ENCODE assay signal across 15 cellular contexts in genomic region chr3:181561605-181562031, GRCh38.
A peak's percentile ranks its signal among the peaks of the same experiment; 100 is the strongest.
DNase-seq lines count a peak whose midpoint lies in the region; ATAC-seq and TF ChIP-seq lines count a peak whose summit lies in the region.
"Had no signal": no experiment of that assay in that cellular context is flagged by ENCODE, and none has a peak within 500 bp of the region (broad histone marks: within the 10 kb centered on the region; RNA-seq: fewer than 3 reads in every experiment).

No MANE protein-coding gene starts in this region.

- ATAC-seq in SK-N-SH treated with all-trans-retinoic acid at 6 μM for 48 hours, result no peak
- no peak for ATAC-seq in PC-3

- no peaks in the 10 kb centered on the region for H3K27me3 ChIP-seq in SK-N-SH (ENCODE audit: insufficient read depth)
- H3K27me3 ChIP-seq in dorsolateral prefrontal cortex, result no peaks in the 10 kb centered on the region
- H3K27me3 ChIP-seq in PC-3 (ENCODE audit: low read length), result peaks cover 33% of the 10 kb centered on the region
- H3K27me3 ChIP-seq: SJSA1 had no signal

- POLR2A ChIA-PET in SK-N-SH (lab: Yijun Ruan, JAX) (no interaction called here), PC-3 (lab: Charles Lee; ENCODE audit: unreplicated experiment) (no interaction called here)
- POLR2A ChIA-PET in activated CD4-positive, alpha-beta memory T cell treated with anti-CD3 and anti-CD28 coated beads for 36 hours (lab: Charles Lee), result no interaction called here

- no peak overlapping the region for H3K4me3 ChIP-seq in SK-N-SH (ENCODE audit: low read depth in 2 of 2, low read length in 1 of 2)
- H3K4me3 ChIP-seq in dorsolateral prefrontal cortex, result peak overlapping the region in 35 of 59 donors; percentile 0 to 47 (median 20)
- H3K4me3 ChIP-seq in PC-3 (ENCODE audit: low read length), result no peak overlapping the region
- H3K4me3 ChIP-seq: SJSA1 had no signal

- H3K9me2 ChIP-seq in SK-N-SH (no peaks in the 10 kb centered on the region), PC-3 (replicated peaks; ENCODE audit: low read length) (no peaks in the 10 kb centered on the region)

- no peak overlapping the region; a peak in 1 of 4 replicates for H3K27ac ChIP-seq in SK-N-SH (ENCODE audit: low read depth in 2 of 2, low read length in 1 of 2)
- H3K27ac ChIP-seq in dorsolateral prefrontal cortex, result peak overlapping the region in 54 of 59 donors; percentile 1 to 92 (median 70)
- H3K27ac ChIP-seq in temporal lobe (ENCODE audit: low read depth, low read length), result peak overlapping the region; percentile 22
- no peak overlapping the region for H3K27ac ChIP-seq in PC-3 (ENCODE audit: low read length)
- H3K27ac ChIP-seq: SJSA1 had no signal

- H3K36me3 Mint-ChIP-seq in activated CD4-positive, alpha-beta memory T cell treated with anti-CD3 and anti-CD28 coated beads for 36 hours, result no peaks in the 10 kb centered on the region

- H3K9ac ChIP-seq in SK-N-SH (no peak overlapping the region), PC-3 (ENCODE audit: low read length) (no peak overlapping the region)

- H3K4me2 ChIP-seq in SK-N-SH, result no peak overlapping the region
- H3K4me2 ChIP-seq in PC-3 (ENCODE audit: low read length), result no peak overlapping the region

- H3K27me3 Mint-ChIP-seq in activated CD4-positive, alpha-beta memory T cell treated with anti-CD3 and anti-CD28 coated beads for 36 hours, result no peaks in the 10 kb centered on the region

- intact Hi-C loops in dorsolateral prefrontal cortex (cut with DNase I), result loop anchor here (2.0 to 10.0 kb wide), 3 partner anchors 53 to 234 kb away; no protein-coding TSS in a partner anchor
- intact Hi-C loops in activated CD4-positive, alpha-beta memory T cell treated with anti-CD3 and anti-CD28 coated beads for 36 hours (cut with micrococcal nuclease), result no loop called here
- intact Hi-C loops in PC-3 (cut with micrococcal nuclease), result loop anchor here (10.0 kb wide), 1 partner anchor 143 kb away; no protein-coding TSS in a partner anchor

- 16% methylated on average over 4 of the region's 4 CpGs for WGBS in SK-N-SH (ENCODE audit: low lambda C conversion rate)

- peak; percentile 24 for DNase-seq in SK-N-SH
- DNase-seq in NCI-H748 treated with DMSO at 0.1 percent for 48 hours (lab: John Stamatoyannopoulos, UW), result peak; percentile 37
- no peak for DNase-seq in dorsolateral prefrontal cortex
- DNase-seq in HUDEP-2 (lab: John Stamatoyannopoulos, UW; ENCODE audit: unreplicated experiment in 76 of 76), result no peak
- no peak for DNase-seq in activated CD4-positive, alpha-beta memory T cell treated with anti-CD3 and anti-CD28 coated beads for 36 hours
- DNase-seq in PC-3, result no peak
- DNase-seq: Calu3, DMS79 treated with DMSO at 0.1 percent for 48 hours, HCEC 1CT, NCI-H446, OCI-M1, T-helper 1 cell had no signal

- no peak overlapping the region for H3K4me3 Mint-ChIP-seq in activated CD4-positive, alpha-beta memory T cell treated with anti-CD3 and anti-CD28 coated beads for 36 hours

- H3K79me2 ChIP-seq in SK-N-SH (ENCODE audit: insufficient read depth), result no peaks in the 10 kb centered on the region
- H3K79me2 ChIP-seq in PC-3 (ENCODE audit: low read length), result no peaks in the 10 kb centered on the region

- H2AFZ ChIP-seq in SK-N-SH (ENCODE audit: low read depth) (no peak overlapping the region), PC-3 (ENCODE audit: low read length) (no peak overlapping the region)

- peaks cover 24% of the 10 kb centered on the region for H3K9me3 Mint-ChIP-seq in activated CD4-positive, alpha-beta memory T cell treated with anti-CD3 and anti-CD28 coated beads for 36 hours

- H3K36me3 ChIP-seq in SK-N-SH (replicated peaks in 1 of 2; ENCODE audit: control insufficient read depth in 1 of 2, insufficient read depth in 2 of 2, low read length in 1 of 2), result no peaks in the 10 kb centered on the region
- no peaks in the 10 kb centered on the region for H3K36me3 ChIP-seq in PC-3 (ENCODE audit: low read depth, low read length)
- H3K36me3 ChIP-seq: SJSA1 had no signal

- TF ChIP-seq RAD21 in SK-N-SH (IDR thresholded peaks at IDR 0.05; ENCODE audit: low read length), result no peak

- no peaks in the 10 kb centered on the region for H4K20me1 ChIP-seq in SK-N-SH (ENCODE audit: insufficient read depth)
- H4K20me1 ChIP-seq in PC-3 (ENCODE audit: low read length), result no peaks in the 10 kb centered on the region

- peak in 1 of 2 experiments; percentile 57; a peak in 1 of 4 replicates for TF ChIP-seq EP300 in SK-N-SH (IDR thresholded peaks at IDR 0.05; ENCODE audit: borderline replicate concordance in 1 of 2, low read depth in 1 of 2, low read length in 1 of 2)

- BruUV-seq in PC-3 (replicated peaks; lab: Mats Ljungman, UMichigan), result no TSS peak

- H3F3A ChIP-seq in SK-N-SH (replicated peaks; ENCODE audit: insufficient read depth) (no peaks in the 10 kb centered on the region), PC-3 (ENCODE audit: low read length, unreplicated experiment) (no peaks in the 10 kb centered on the region)

- H3K4me1 Mint-ChIP-seq in activated CD4-positive, alpha-beta memory T cell treated with anti-CD3 and anti-CD28 coated beads for 36 hours (ENCODE audit: low read depth), result no peaks in the 10 kb centered on the region

- H3K9me3 ChIP-seq in SK-N-SH (no peaks in the 10 kb centered on the region), PC-3 (ENCODE audit: low read length) (no peaks in the 10 kb centered on the region)
- H3K9me3 ChIP-seq: SJSA1 had no signal

- CTCF ChIA-PET in SK-N-SH (lab: Yijun Ruan, JAX) (interaction anchor here (1.4 kb wide), 1 partner anchor 234 kb away, joined by 3 read pairs; no protein-coding TSS in a partner anchor), PC-3 (lab: Charles Lee) (no interaction called here)
- CTCF ChIA-PET in activated CD4-positive, alpha-beta memory T cell treated with anti-CD3 and anti-CD28 coated beads for 36 hours (lab: Charles Lee), result no interaction called here

- H3K4me1 ChIP-seq in SK-N-SH (ENCODE audit: control insufficient read depth in 1 of 2, insufficient read depth in 2 of 2, low read depth in 1 of 2, low read length in 1 of 2), result peaks cover 0 to 7% of the 10 kb centered on the region in 2 experiments; a peak in 2 of 4 replicates
- no peaks in the 10 kb centered on the region for H3K4me1 ChIP-seq in PC-3 (ENCODE audit: insufficient read depth, low read length)

- no peak overlapping the region for H3K27ac Mint-ChIP-seq in activated CD4-positive, alpha-beta memory T cell treated with anti-CD3 and anti-CD28 coated beads for 36 hours

- no peak for TF ChIP-seq CTCF in SK-N-SH (IDR thresholded peaks at IDR 0.05)
- no peak for TF ChIP-seq CTCF in dorsolateral prefrontal cortex (IDR thresholded peaks at IDR 0.05 in 54 of 56, conservative IDR thresholded peaks at IDR 0.05 in 2 of 56; ENCODE audit: low read depth in 1 of 56, partially characterized antibody in 56 of 56)
- no peak for TF ChIP-seq CTCF in PC-3 (conservative IDR thresholded peaks at IDR 0.05; ENCODE audit: low read depth, low read length)

TF ChIP-seq in SK-N-SH, 30 proteins besides CTCF, POLR2A, EP300 and RAD21:
- TF ChIP-seq GATA2 (CRISPR knock-in tag; IDR thresholded peaks at IDR 0.05), result peak; percentile 70
- TF ChIP-seq FOXJ3 (CRISPR knock-in tag; IDR thresholded peaks at IDR 0.05), result 0 out of 2 replicates have a peak, but pooled peaks have one; percentile 48
- no peak for TF ChIP-seq GABPA (IDR thresholded peaks at IDR 0.05; ENCODE audit: low read depth)
- 0 out of 2 replicates have a peak, but pooled peaks have one; percentile 47 for TF ChIP-seq RCOR1 (IDR thresholded peaks at IDR 0.05; ENCODE audit: low read length)
- TF ChIP-seq TAF1 (IDR thresholded peaks at IDR 0.05; ENCODE audit: borderline replicate concordance, low read depth, low read length), result no peak
TF ChIP-seq in SK-N-SH: peak in this region for 3.

TF ChIP-seq in SK-N-SH treated with all-trans-retinoic acid at 6 μM for 48 hours, 23 proteins besides CTCF, POLR2A, EP300 and RAD21:
- TF ChIP-seq GLIS3 (CRISPR knock-in tag; IDR thresholded peaks at IDR 0.05), result no peak
- TF ChIP-seq ISL1 (CRISPR knock-in tag; IDR thresholded peaks at IDR 0.05), result no peak
- TF ChIP-seq TCF4 (CRISPR knock-in tag; IDR thresholded peaks at IDR 0.05; ENCODE audit: borderline replicate concordance), result no peak
- no peak for TF ChIP-seq TOX (CRISPR knock-in tag; IDR thresholded peaks at IDR 0.05; ENCODE audit: borderline replicate concordance)
- TF ChIP-seq ZNF70 (CRISPR knock-in tag; IDR thresholded peaks at IDR 0.05), result no peak
- no peak for TF ChIP-seq ZNF565 (CRISPR knock-in tag; conservative IDR thresholded peaks at IDR 0.05; ENCODE audit: low read depth)
- TF ChIP-seq OSR1 (CRISPR knock-in tag; IDR thresholded peaks at IDR 0.05), result no peak
- TF ChIP-seq ARNTL (CRISPR knock-in tag; IDR thresholded peaks at IDR 0.05; ENCODE audit: borderline replicate concordance, low read depth), result no peak
- TF ChIP-seq ZFP30 (CRISPR knock-in tag; IDR thresholded peaks at IDR 0.05), result no peak
- TF ChIP-seq ESRRG (CRISPR knock-in tag; IDR thresholded peaks at IDR 0.05), result no peak
- no peak for TF ChIP-seq ZFP3 (CRISPR knock-in tag; IDR thresholded peaks at IDR 0.05)
- no peak for TF ChIP-seq ZC3H10 (CRISPR knock-in tag; IDR thresholded peaks at IDR 0.05)
- TF ChIP-seq BACH2 (CRISPR knock-in tag; IDR thresholded peaks at IDR 0.05; ENCODE audit: borderline replicate concordance), result no peak

Comparison
In these comparisons a context has a peak if more than half of its experiments do, and no peak if none do; other contexts are left out.
1. DNase-seq: peak in SK-N-SH (single experiment) and NCI-H748 treated with DMSO at 0.1 percent for 48 hours (single experiment); none in dorsolateral prefrontal cortex (0 of 10), HUDEP-2 (0 of 76), activated CD4-positive, alpha-beta memory T cell treated with anti-CD3 and anti-CD28 coated beads for 36 hours (single experiment) and PC-3 (single experiment).
2. H3K27ac ChIP-seq: peak in dorsolateral prefrontal cortex (54 of 59) and temporal lobe (single experiment); none in SK-N-SH (0 of 2) and PC-3 (single experiment).
3. H3K4me3 ChIP-seq: peak in dorsolateral prefrontal cortex (35 of 59); none in SK-N-SH (0 of 2) and PC-3 (single experiment).